ENCODE assay signal across 19 cellular contexts in genomic region chr20:41862476-41862875, GRCh38.
DNase-seq lines count a peak whose midpoint lies in the region; ATAC-seq, FAIRE-seq and TF ChIP-seq lines count a peak whose summit lies in the region.
"Had no signal": no experiment of that assay in that cellular context is flagged by ENCODE, and none has a peak within 500 bp of the region (broad histone marks: within the 10 kb centered on the region; RNA-seq: fewer than 3 reads in every experiment).

No MANE protein-coding gene starts in this region.

- FAIRE-seq in astrocyte (lab: Jason Lieb, UNC): no peak
- FAIRE-seq: A549, D721Med, G401.6, GM12891, H1 had no signal

- DNase-seq in M059J (ENCODE audit: low read depth) (peak; percentile 2), astrocyte (ENCODE audit: low read depth) (no peak), smooth muscle cell (lab: John Stamatoyannopoulos, UW; ENCODE audit: unreplicated experiment) (no peak), mesenteric fat pad (ENCODE audit: low spot score) (no peak), vagina (ENCODE audit: extremely low spot score in 2 of 2) (no peak)
- no peak for DNase-seq in natural killer cell treated with Interleukin-12 subunit alpha and Interleukin-12 subunit beta and Interleukin-15 and Interleukin-18, amount 100 ng/mL, for 72 hours (ENCODE audit: low spot score)
- DNase-seq: CD8-positive, alpha-beta T cell; COR-L47; DMS153; DMS79 treated with DMSO at 0.1 percent for 48 hours; EL had no signal

- no peak overlapping the region for H3K4me3 Mint-ChIP-seq in astrocyte (ENCODE audit: unreplicated experiment)
- no peak overlapping the region for H3K4me3 Mint-ChIP-seq in natural killer cell treated with Interleukin-12 subunit alpha and Interleukin-12 subunit beta and Interleukin-15 and Interleukin-18, amount 100 ng/mL, for 72 hours
- H3K4me3 Mint-ChIP-seq: CD14-positive monocyte; CD8-positive, alpha-beta T cell had no signal

- TF ChIP-seq POLR2A in vagina (IDR thresholded peaks at IDR 0.05): no peak

- H3K36me3 ChIP-seq in astrocyte (ENCODE audit: insufficient read depth, low read length) (no peaks in the 10 kb centered on the region), smooth muscle cell (ENCODE audit: low read depth) (no peaks in the 10 kb centered on the region), vagina (no peaks in the 10 kb centered on the region)
- H3K36me3 ChIP-seq: HAP-1 had no signal

- H3K27ac Mint-ChIP-seq in astrocyte (ENCODE audit: unreplicated experiment): no peak overlapping the region
- no peak overlapping the region for H3K27ac Mint-ChIP-seq in natural killer cell treated with Interleukin-12 subunit alpha and Interleukin-12 subunit beta and Interleukin-15 and Interleukin-18, amount 100 ng/mL, for 72 hours
- H3K27ac Mint-ChIP-seq: CD14-positive monocyte; CD8-positive, alpha-beta T cell had no signal

- H3K4me1 Mint-ChIP-seq in astrocyte (ENCODE audit: low read depth, unreplicated experiment): peaks cover 1% of the 10 kb centered on the region
- no peaks in the 10 kb centered on the region for H3K4me1 Mint-ChIP-seq in natural killer cell treated with Interleukin-12 subunit alpha and Interleukin-12 subunit beta and Interleukin-15 and Interleukin-18, amount 100 ng/mL, for 72 hours (ENCODE audit: low read depth in 2 of 2)
- H3K4me1 Mint-ChIP-seq: CD14-positive monocyte had no signal

- no peaks in the 10 kb centered on the region for H3K9me3 ChIP-seq in astrocyte (ENCODE audit: insufficient read depth, low read depth, low read length)
- H3K9me3 ChIP-seq in smooth muscle cell (replicated peaks; ENCODE audit: low read depth): no peaks in the 10 kb centered on the region
- no peaks in the 10 kb centered on the region for H3K9me3 ChIP-seq in vagina
- H3K9me3 ChIP-seq: A549, HAP-1 had no signal

- H3K27me3 ChIP-seq in astrocyte (ENCODE audit: insufficient read depth, low read length) (no peaks in the 10 kb centered on the region), smooth muscle cell (ENCODE audit: low read depth) (no peaks in the 10 kb centered on the region), vagina (no peaks in the 10 kb centered on the region)

- H3K36me3 Mint-ChIP-seq in astrocyte (ENCODE audit: low read depth, unreplicated experiment): no peaks in the 10 kb centered on the region
- no peaks in the 10 kb centered on the region for H3K36me3 Mint-ChIP-seq in natural killer cell treated with Interleukin-12 subunit alpha and Interleukin-12 subunit beta and Interleukin-15 and Interleukin-18, amount 100 ng/mL, for 72 hours
- H3K36me3 Mint-ChIP-seq: CD14-positive monocyte; CD8-positive, alpha-beta T cell had no signal

- WGBS in smooth muscle cell (ENCODE audit: low lambda C conversion rate): 69% methylated on average over 4 of the region's 4 CpGs

- H3K27me3 Mint-ChIP-seq in astrocyte (ENCODE audit: low read depth, unreplicated experiment): no peaks in the 10 kb centered on the region
- peaks cover 0 to 3% of the 10 kb centered on the region in 2 donors for H3K27me3 Mint-ChIP-seq in natural killer cell treated with Interleukin-12 subunit alpha and Interleukin-12 subunit beta and Interleukin-15 and Interleukin-18, amount 100 ng/mL, for 72 hours

- intact Hi-C loops in vagina (cut with DNase I): no loop called here

- H4K20me1 ChIP-seq in astrocyte (ENCODE audit: insufficient read depth, low read length) (no peaks in the 10 kb centered on the region), smooth muscle cell (ENCODE audit: low read depth) (no peaks in the 10 kb centered on the region)

- peaks cover 2% of the 10 kb centered on the region for H3K9me3 Mint-ChIP-seq in astrocyte (ENCODE audit: unreplicated experiment)
- peaks cover 4% of the 10 kb centered on the region for H3K9me3 Mint-ChIP-seq in natural killer cell treated with Interleukin-12 subunit alpha and Interleukin-12 subunit beta and Interleukin-15 and Interleukin-18, amount 100 ng/mL, for 72 hours
- H3K9me3 Mint-ChIP-seq: CD8-positive, alpha-beta T cell had no signal

- no peak overlapping the region for H2AFZ ChIP-seq in astrocyte (ENCODE audit: low read depth, low read length)
- no peak overlapping the region for H2AFZ ChIP-seq in smooth muscle cell (ENCODE audit: low read depth)

- H3K4me1 ChIP-seq in astrocyte (ENCODE audit: insufficient read depth, low read length): no peaks in the 10 kb centered on the region
- peaks cover 10% of the 10 kb centered on the region for H3K4me1 ChIP-seq in smooth muscle cell (ENCODE audit: low read depth)
- no peaks in the 10 kb centered on the region for H3K4me1 ChIP-seq in vagina
- H3K4me1 ChIP-seq: A549, HAP-1 had no signal

- H3K27ac ChIP-seq in astrocyte (ENCODE audit: low read depth, low read length) (no peak overlapping the region), smooth muscle cell (ENCODE audit: low read depth) (peak overlapping the region; percentile 48), vagina (no peak overlapping the region)
- H3K27ac ChIP-seq: A549 had no signal

- no peaks in the 10 kb centered on the region for H3K79me2 ChIP-seq in astrocyte (ENCODE audit: insufficient read depth, low read length)
- H3K79me2 ChIP-seq in smooth muscle cell (ENCODE audit: low read depth): no peaks in the 10 kb centered on the region

- H3K4me3 ChIP-seq in astrocyte (ENCODE audit: insufficient read depth, low read depth, low read length) (no peak overlapping the region), smooth muscle cell (no peak overlapping the region), vagina (no peak overlapping the region)
- H3K4me3 ChIP-seq: A549, HAP-1 had no signal

- H3K9ac ChIP-seq in astrocyte (ENCODE audit: low read length): no peak overlapping the region
- H3K9ac ChIP-seq in smooth muscle cell (ENCODE audit: low read depth): no peak overlapping the region

- ATAC-seq in esophagus mucosa: peak; percentile 48
- ATAC-seq in natural killer cell treated with Interleukin-12 subunit alpha and Interleukin-12 subunit beta and Interleukin-15 and Interleukin-18, amount 100 ng/mL, for 72 hours: no peak
- ATAC-seq: A549; CD8-positive, alpha-beta T cell had no signal

- H3K4me2 ChIP-seq in astrocyte (ENCODE audit: low read length) (peak overlapping the region; percentile 25), smooth muscle cell (no peak overlapping the region)
- H3K4me2 ChIP-seq: A549 had no signal

- H3F3A ChIP-seq in smooth muscle cell (ENCODE audit: low read depth): no peaks in the 10 kb centered on the region

- no peak for TF ChIP-seq CTCF in astrocyte (IDR thresholded peaks at IDR 0.05; ENCODE audit: insufficient read depth, low read depth, low read length)
- TF ChIP-seq CTCF in smooth muscle cell (IDR thresholded peaks at IDR 0.05; ENCODE audit: borderline replicate concordance, insufficient read depth, poor library complexity, severe bottlenecking): no peak
- TF ChIP-seq CTCF in vagina (IDR thresholded peaks at IDR 0.05): no peak
